In the genomic region with DNA sequence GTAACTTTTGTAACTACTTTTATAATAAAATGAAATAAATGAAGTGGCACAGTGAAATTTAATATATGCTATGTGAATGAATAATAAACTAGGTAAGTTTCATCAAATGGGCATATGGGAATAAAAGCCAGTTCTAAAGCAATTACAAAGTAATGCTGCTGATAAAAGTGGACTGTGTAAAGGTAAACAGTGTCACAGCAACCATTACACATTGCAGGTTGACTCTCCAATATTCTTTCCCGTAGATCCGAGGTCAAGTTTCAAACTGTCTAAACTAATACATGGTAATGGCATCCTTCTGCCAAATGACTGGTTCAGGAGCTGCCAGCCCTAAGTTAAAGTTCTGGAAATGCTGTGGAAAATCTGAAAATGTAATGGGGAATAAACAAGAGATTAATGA, we compare ENCODE assay signal across 23 cellular contexts. TPM values are rescaled to one million over a fixed set of nuclear protein-coding genes. Genes with fewer than 3 reads are reported as not detected.
DNase-seq lines count a peak whose midpoint lies in the region; ATAC-seq, FAIRE-seq and TF ChIP-seq lines count a peak whose summit lies in the region.
"Had no signal": no experiment of that assay in that cellular context is flagged by ENCODE, and none has a peak within 500 bp of the region (broad histone marks: within the 10 kb centered on the region; RNA-seq: fewer than 3 reads in every experiment).

No MANE protein-coding gene starts in this region.

- DNase-seq in Right ventricle myocardium superior = no peak
- no peak for DNase-seq in left ventricle myocardium superior
- no peak for DNase-seq in HepG2 (ENCODE audit: low spot score)
- DNase-seq in osteoblast (ENCODE audit: insufficient read length, low spot score, missing footprints) = peak; percentile 55
- DNase-seq in nephron progenitor cell = no peak
- no peak for DNase-seq in NCI-H2227 (lab: John Stamatoyannopoulos, UW; ENCODE audit: unreplicated experiment)
- no peak for DNase-seq in activated effector memory CD4-positive, alpha-beta T cell treated with anti-CD3 and anti-CD28 coated beads, Interleukin-2, amount 50 U/mL, for 16 hours
- DNase-seq: Caco-2; CD4-positive, CD25-positive, alpha-beta regulatory T cell; CD8-positive, alpha-beta T cell; DMS153; DND-41; GM23248; H7; HCEC 1CT had no signal

- H3K4me3 Mint-ChIP-seq in nephron progenitor cell = no peak overlapping the region
- H3K4me3 Mint-ChIP-seq: B cell; CD4-positive, CD25-positive, alpha-beta regulatory T cell; CD8-positive, alpha-beta T cell had no signal

- H3K36me3 Mint-ChIP-seq in nephron progenitor cell (ENCODE audit: low read depth) = peaks cover 64% of the 10 kb centered on the region

- POLR2A ChIA-PET in HepG2 (lab: Yijun Ruan, JAX) = no interaction called here

- H3K79me2 ChIP-seq in HepG2 (ENCODE audit: insufficient read depth, low read length) = peaks cover 16% of the 10 kb centered on the region
- peaks cover 45% of the 10 kb centered on the region for H3K79me2 ChIP-seq in osteoblast (ENCODE audit: insufficient read depth, low read length)

- no peak for TF ChIP-seq CTCF in HepG2 (CRISPR knock-in tag; IDR thresholded peaks at IDR 0.05)
- no peak for TF ChIP-seq CTCF in osteoblast (IDR thresholded peaks at IDR 0.05; ENCODE audit: extremely low read depth, low read depth, low read length)
- no peak for TF ChIP-seq CTCF in nephron progenitor cell (IDR thresholded peaks at IDR 0.05)

- CTCF ChIA-PET in HepG2 (lab: Yijun Ruan, JAX; ENCODE audit: low intra/inter-chr PET ratio, low total read pairs) = no interaction called here

- BruUV-seq in HepG2 (replicated peaks; lab: Mats Ljungman, UMichigan) = no TSS peak

- no peak for TF ChIP-seq EP300 in HepG2 (IDR thresholded peaks at IDR 0.05; ENCODE audit: low read depth in 2 of 2, low read length in 2 of 2)
- TF ChIP-seq EP300 in HepG2 (CRISPR knock-in tag; IDR thresholded peaks at IDR 0.05; ENCODE audit: borderline replicate concordance) = no peak

- H3K36me3 ChIP-seq in HepG2 (replicated peaks in 1 of 2; ENCODE audit: control insufficient read depth in 1 of 2, insufficient read depth in 2 of 2, low read length in 2 of 2) (no peaks in the 10 kb centered on the region; a peak in 1 of 5 replicates), osteoblast (ENCODE audit: insufficient read depth, low read length) (peaks cover 5% of the 10 kb centered on the region)

- H3K27ac ChIP-seq in HepG2 (ENCODE audit: extremely low read length, insufficient read depth, low read length) = peak overlapping the region; percentile 9
- no peak overlapping the region for H3K27ac ChIP-seq in osteoblast (ENCODE audit: low read depth, low read length)
- H3K27ac ChIP-seq: 22Rv1, BLaER1, C4-2B, GM23248 had no signal

- H3K4me2 ChIP-seq in HepG2 (ENCODE audit: low read depth, low read length) (no peak overlapping the region), osteoblast (ENCODE audit: insufficient read depth, low read length) (no peak overlapping the region)
- H3K4me2 ChIP-seq: BLaER1 had no signal

- no peak overlapping the region for H2AFZ ChIP-seq in HepG2 (ENCODE audit: low read length)
- no peak overlapping the region for H2AFZ ChIP-seq in osteoblast (ENCODE audit: low read length)
- H2AFZ ChIP-seq: GM23248 had no signal

- TF ChIP-seq POLR2A in HepG2 (IDR thresholded peaks at IDR 0.05; ENCODE audit: insufficient read depth in 1 of 2, low read depth in 2 of 2, low read length in 2 of 2) = no peak

- no peak for FAIRE-seq in HepG2 (lab: Jason Lieb, UNC)
- FAIRE-seq: A204.1, GM19239, H1 had no signal

- in situ Hi-C loops in HepG2 (cut with HindIII; ENCODE audit: extremely low pct_ligation_motif_present, low pct_unique_long_range_greater_than_20kb) = no loop called here

- H3K27me3 ChIP-seq in HepG2 (ENCODE audit: control insufficient read depth in 1 of 2, insufficient read depth in 2 of 2, low read length in 2 of 2) (no peaks in the 10 kb centered on the region; a peak in 1 of 5 replicates), osteoblast (ENCODE audit: insufficient read depth, low read length) (no peaks in the 10 kb centered on the region)
- H3K27me3 ChIP-seq: BLaER1 had no signal

- 91% methylated on average over 2 of the region's 2 CpGs for WGBS in HepG2 (ENCODE audit: low lambda C conversion rate)

- no peak overlapping the region for H3K4me3 ChIP-seq in HepG2 (replicated peaks in 1 of 3; ENCODE audit: insufficient read depth in 1 of 3, low read depth in 2 of 3, low read length in 3 of 3)
- H3K4me3 ChIP-seq in osteoblast (ENCODE audit: insufficient read depth, low read length) = no peak overlapping the region
- H3K4me3 ChIP-seq: BLaER1, GM23248 had no signal

- peaks cover 34% of the 10 kb centered on the region for H3K4me1 Mint-ChIP-seq in nephron progenitor cell

- ATAC-seq in Right ventricle myocardium superior (ENCODE audit: poor library complexity) (peak; percentile 36), left ventricle myocardium superior (no peak), HepG2 (no peak), HG02798 (IDR thresholded peaks at IDR 0.05; ENCODE audit: poor library complexity, unreplicated experiment) (no peak)
- ATAC-seq: CD8-positive, alpha-beta T cell had no signal

- no peaks in the 10 kb centered on the region for H4K20me1 ChIP-seq in HepG2 (ENCODE audit: insufficient read depth, low read length)
- no peaks in the 10 kb centered on the region for H4K20me1 ChIP-seq in osteoblast (ENCODE audit: insufficient read depth, low read length)
- H4K20me1 ChIP-seq: BLaER1 had no signal

- H3K27ac Mint-ChIP-seq in nephron progenitor cell = no peak overlapping the region
- H3K27ac Mint-ChIP-seq: B cell; CD4-positive, CD25-positive, alpha-beta regulatory T cell had no signal

- no peaks in the 10 kb centered on the region for H3K27me3 Mint-ChIP-seq in nephron progenitor cell (ENCODE audit: low read depth, poor library complexity)
- H3K27me3 Mint-ChIP-seq: B cell; CD4-positive, CD25-positive, alpha-beta regulatory T cell had no signal

- peaks cover 23% of the 10 kb centered on the region for H3K4me1 ChIP-seq in HepG2 (ENCODE audit: insufficient read depth, low read length)
- peaks cover 3% of the 10 kb centered on the region for H3K4me1 ChIP-seq in osteoblast (ENCODE audit: insufficient read depth, low read length)
- H3K4me1 ChIP-seq: Caco-2 had no signal

- no peaks in the 10 kb centered on the region for H3K9me3 Mint-ChIP-seq in nephron progenitor cell
- H3K9me3 Mint-ChIP-seq: CD4-positive, CD25-positive, alpha-beta regulatory T cell; CD8-positive, alpha-beta T cell had no signal

- no peak for TF ChIP-seq RAD21 in HepG2 (CRISPR knock-in tag; IDR thresholded peaks at IDR 0.05)

- H3K9ac ChIP-seq in HepG2 (ENCODE audit: insufficient read depth, low read depth, low read length) = no peak overlapping the region
- H3K9ac ChIP-seq: BLaER1, GM23248 had no signal

- H3K9me3 ChIP-seq in HepG2 (ENCODE audit: low read length) (no peaks in the 10 kb centered on the region), osteoblast (ENCODE audit: low read depth, low read length) (no peaks in the 10 kb centered on the region)
- H3K9me3 ChIP-seq: BLaER1, Caco-2 had no signal

- intact Hi-C loops in Right ventricle myocardium superior (cut with DNase I) (no loop called here), left ventricle myocardium superior (cut with micrococcal nuclease) (no loop called here), HepG2 (cut with micrococcal nuclease; ENCODE audit: unreplicated experiment) (no loop called here)

TF ChIP-seq in HepG2, 621 proteins besides CTCF, POLR2A, EP300 and RAD21 (continues in another document):
- TF ChIP-seq ZNF343 (CRISPR knock-in tag; IDR thresholded peaks at IDR 0.05) = no peak

RNA-seq across cellular contexts. Expression of gene HIBADH, which starts 6.0 kb away (rescaled TPM):
- total RNA-seq in Right ventricle myocardium superior = 113 TPM
- total RNA-seq in left ventricle myocardium superior = 109 TPM
- total RNA-seq in HepG2 (2016; rRNA removed; fragmentation: Illumina TruSeq; extraction: Trizol) = 59.5 and 75.2 TPM in 2 replicates
- total RNA-seq in HepG2 (2016; cell fraction: cytosol; rRNA removed; fragmentation: Illumina TruSeq; extraction: Trizol; ENCODE audit: low read depth) = 18.4 and 19.7 TPM in 2 replicates
- total RNA-seq in HepG2 (2016; cell fraction: insoluble cytoplasmic fraction; rRNA removed; fragmentation: Illumina TruSeq; extraction: Trizol) = 58.9 and 80.7 TPM in 2 replicates
- 28.1 and 29.5 TPM in 2 replicates for total RNA-seq in HepG2 (2016; cell fraction: membrane; rRNA removed; fragmentation: Illumina TruSeq; extraction: Trizol)
- 35.3 and 35.9 TPM in 2 replicates for total RNA-seq in HepG2 (2016; cell fraction: nucleus; rRNA removed; fragmentation: Illumina TruSeq; extraction: Trizol)
- 38.3 and 49.9 TPM in 2 replicates for polyA plus RNA-seq in HepG2 (2011; rRNA removed)
- 33.7 and 40.2 TPM in 2 replicates for polyA plus RNA-seq in HepG2 (2011; cell fraction: cytosol; rRNA removed)
- 11.1 and 14.5 TPM in 2 replicates for polyA plus RNA-seq in HepG2 (2011; cell fraction: nucleus; rRNA removed)
- polyA plus RNA-seq in HepG2 (2012) = 25.4 and 35.3 TPM in 2 replicates
- polyA plus RNA-seq in HepG2 (2016; cell fraction: cytosol; fragmentation: Illumina TruSeq; extraction: Trizol; ENCODE audit: low read depth) = 9.2 and 10.5 TPM in 2 replicates
- polyA plus RNA-seq in HepG2 (2016; cell fraction: insoluble cytoplasmic fraction; fragmentation: Illumina TruSeq; extraction: Trizol; ENCODE audit: low read depth) = 92.1 and 102 TPM in 2 replicates
- polyA plus RNA-seq in HepG2 (2016; cell fraction: membrane; fragmentation: Illumina TruSeq; extraction: Trizol; ENCODE audit: low read depth) = 20.4 and 23.5 TPM in 2 replicates
- polyA plus RNA-seq in HepG2 (2016; cell fraction: nucleus; fragmentation: Illumina TruSeq; extraction: Trizol; ENCODE audit: insufficient read depth, low read depth) = 41.6 and 44.3 TPM in 2 replicates
- 16.6 and 21.9 TPM in 2 replicates for polyA minus RNA-seq in HepG2 (2011; rRNA and poly(A)+ RNA removed; ENCODE audit: low replicate concordance)
- 15.9 and 16.9 TPM in 2 replicates for polyA minus RNA-seq in HepG2 (2011; cell fraction: cytosol; rRNA and poly(A)+ RNA removed)
- 23.2 and 25.1 TPM in 2 replicates for polyA minus RNA-seq in HepG2 (2011; cell fraction: nucleus; rRNA and poly(A)+ RNA removed)
- 74.8 and 76.0 TPM in 2 replicates for total RNA-seq in osteoblast
